ENCODE assay signal across 1 cellular context in genomic region chr19:17128820-17129219, GRCh38.
TF ChIP-seq lines count a peak whose summit lies in the region.

No MANE protein-coding gene starts in this region.

TF ChIP-seq in WTC11, 78 proteins besides CTCF, POLR2A, EP300 and RAD21:
- TF ChIP-seq FOXJ3 (CRISPR knock-in tag; IDR thresholded peaks at IDR 0.05; ENCODE audit: borderline replicate concordance) = no peak
